ENCODE assay signal across 18 cellular contexts in the genomic region with DNA sequence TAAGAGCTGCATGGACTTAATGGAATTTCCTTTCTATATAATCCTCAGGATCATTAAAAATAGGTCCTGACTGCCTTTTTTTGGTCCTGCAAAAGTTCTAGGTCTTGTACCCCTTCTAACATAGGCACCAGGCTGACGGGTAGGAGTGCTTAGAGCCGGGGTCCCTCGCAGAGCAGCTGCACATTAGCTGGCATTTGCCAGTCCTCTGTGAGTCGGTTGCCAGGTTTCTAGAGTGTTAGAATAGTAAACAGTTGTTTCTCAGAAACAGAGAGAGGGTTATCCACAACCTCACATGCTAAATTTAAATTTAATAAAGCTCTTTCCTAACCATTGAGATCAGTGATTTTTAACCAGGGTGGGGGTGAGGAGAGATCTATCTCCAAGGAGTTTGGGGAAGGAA. TPM values are rescaled to one million over a fixed set of nuclear protein-coding genes. Genes with fewer than 3 reads are reported as not detected.
DNase-seq lines count a peak whose midpoint lies in the region; ATAC-seq, FAIRE-seq and TF ChIP-seq lines count a peak whose summit lies in the region.
"Had no signal": no experiment of that assay in that cellular context is flagged by ENCODE, and none has a peak within 500 bp of the region (broad histone marks: within the 10 kb centered on the region; RNA-seq: fewer than 3 reads in every experiment).

No MANE protein-coding gene starts in this region.

- no peak for FAIRE-seq in D721Med (lab: Jason Lieb, UNC)
- FAIRE-seq: GM19239, K562 had no signal

- intact Hi-C loops in Right ventricle myocardium superior (cut with DNase I) = no loop called here

- DNase-seq in DMS53 (lab: John Stamatoyannopoulos, UW) (peak; percentile 18), DMS53 treated with DMSO at 0.1 percent for 48 hours (lab: John Stamatoyannopoulos, UW; ENCODE audit: unreplicated experiment) (no peak), M059J (ENCODE audit: low read depth) (peak; percentile 13), Right ventricle myocardium superior (no peak), myocyte (ENCODE audit: low read depth) (peak; percentile 82), HUDEP-2 (lab: John Stamatoyannopoulos, UW; ENCODE audit: unreplicated experiment in 76 of 76) (no peak), D721Med (ENCODE audit: insufficient read length, low spot score) (no peak), DMS153 treated with DMSO at 0.1 percent for 48 hours (lab: John Stamatoyannopoulos, UW; ENCODE audit: unreplicated experiment) (no peak)
- DNase-seq: 8988T; CD8-positive, alpha-beta T cell; NCI-H187 treated with DMSO at 0.1 percent for 48 hours; NCI-H2171 treated with DMSO at 0.1 percent for 48 hours; NCI-H510A had no signal

- ATAC-seq in Right ventricle myocardium superior (ENCODE audit: poor library complexity) = peak; percentile 92
- ATAC-seq: CD8-positive, alpha-beta T cell; K562 had no signal

- no peak for TF ChIP-seq CTCF in D721Med (IDR thresholded peaks at IDR 0.05; ENCODE audit: insufficient read depth, missing control alignments)

RNA-seq across cellular contexts. Expression of gene HEATR1, which starts 35.4 kb away (rescaled TPM):
- 15.1 and 21.8 TPM in 2 replicates for total RNA-seq in M059J (2014; rRNA removed; shearing (Covaris generic))
- total RNA-seq in Right ventricle myocardium superior = 9.2 TPM
- 32.1 and 35.5 TPM in 2 replicates for total RNA-seq in myocyte
- polyA plus RNA-seq in myocyte (2012) = 7.7 TPM

RNA-seq across cellular contexts. Expression of gene ACTN2, which starts 46.6 kb away (rescaled TPM):
- total RNA-seq in M059J (2014; rRNA removed; shearing (Covaris generic)) = 0.02 TPM in 1 of 2 replicates, not detected in the other
- total RNA-seq in Right ventricle myocardium superior (1,943 TPM), myocyte (178 and 220 TPM in 2 replicates)
- polyA plus RNA-seq in myocyte (2012) = 213 TPM
- total RNA-seq: CD8-positive, alpha-beta T cell; OCI-LY7; SJSA1 had no signal
- polyA plus RNA-seq: BJ had no signal

Comparison
In these comparisons a context has a peak if more than half of its experiments do, and no peak if none do; other contexts are left out.
1. DNase-seq: peak in DMS53 (single experiment), M059J (single experiment) and myocyte (single experiment); none in DMS53 treated with DMSO at 0.1 percent for 48 hours (single experiment), Right ventricle myocardium superior (single experiment), HUDEP-2 (0 of 76), D721Med (single experiment) and DMS153 treated with DMSO at 0.1 percent for 48 hours (single experiment).
2. RNA of gene ACTN2, which starts 46.6 kb away (total RNA-seq): 1,943 TPM in Right ventricle myocardium superior (single experiment) and 178 to 220 TPM in myocyte; 0.02 TPM in M059J; every median in the first group is over 100 times any median in the second.